In genomic region chr6:90184334-90185298, GRCh38 we compare ENCODE assay signal across 1 cellular context.
TF ChIP-seq lines count a peak whose summit lies in the region.

No MANE protein-coding gene starts in this region.

TF ChIP-seq in IMR-90, 13 proteins besides CTCF, POLR2A, EP300 and RAD21:
- TF ChIP-seq FOS (IDR thresholded peaks at IDR 0.05; ENCODE audit: low read depth, low read length) (no peak), USF2 (IDR thresholded peaks at IDR 0.05; ENCODE audit: low read depth, low read length) (no peak), RFX5 (IDR thresholded peaks at IDR 0.05; ENCODE audit: low read depth, low read length) (no peak), BHLHE40 (IDR thresholded peaks at IDR 0.05; ENCODE audit: low read depth, low read length) (no peak), ELK1 (IDR thresholded peaks at IDR 0.05; ENCODE audit: borderline replicate concordance, low read depth, low read length) (no peak), NFE2L2 (IDR thresholded peaks at IDR 0.05; ENCODE audit: low read depth, low read length) (no peak), MAFK (IDR thresholded peaks at IDR 0.05; ENCODE audit: low read depth, low read length) (no peak), MXI1 (IDR thresholded peaks at IDR 0.05; ENCODE audit: borderline replicate concordance, low read depth, low read length) (no peak), CEBPB (IDR thresholded peaks at IDR 0.05; ENCODE audit: low read depth, low read length) (no peak), RCOR1 (IDR thresholded peaks at IDR 0.05; ENCODE audit: insufficient replicate concordance, low read length) (no peak), MAZ (IDR thresholded peaks at IDR 0.05; ENCODE audit: borderline replicate concordance, low read depth, low read length) (no peak), SMC3 (IDR thresholded peaks at IDR 0.05; ENCODE audit: low read depth, low read length) (no peak), CHD1 (IDR thresholded peaks at IDR 0.05; ENCODE audit: low read depth, low read length) (no peak)
